14 cellular contexts compared by ENCODE assay signal in genomic region chr11:126833020-126833419, GRCh38.
"Had no signal": no experiment of that assay in that cellular context is flagged by ENCODE, and none has a peak within 500 bp of the region (broad histone marks: within the 10 kb centered on the region; RNA-seq: fewer than 3 reads in every experiment).

No MANE protein-coding gene starts in this region.

- H3K4me3 ChIP-seq: dorsolateral prefrontal cortex, thyroid gland, uterus had no signal

- H3K36me3 ChIP-seq: neutrophil, thyroid gland, uterus had no signal

- H3K27ac ChIP-seq: neutrophil, thyroid gland, uterus had no signal

- H3K9me3 ChIP-seq: neutrophil, thyroid gland, uterus had no signal

- ATAC-seq: activated CD8-positive, alpha-beta memory T cell treated with anti-CD3 and anti-CD28 coated beads, Interleukin-2, amount 10 ng/mL, durations not matched to agents 7 days and 5 days; activated T-cell treated with anti-CD3 and anti-CD28 coated beads, Interleukin-2, amount 50 U/mL, for 4 hours; naive thymus-derived CD4-positive, alpha-beta T cell; right cardiac atrium had no signal

- DNase-seq: activated CD4-positive, alpha-beta T cell treated with anti-CD3 and anti-CD28 coated beads for 1 hour; activated CD4-positive, alpha-beta T cell treated with anti-CD3 and anti-CD28 coated beads, Interleukin-2, amount 50 U/mL, for 48 hours; activated CD8-positive, alpha-beta memory T cell treated with anti-CD3 and anti-CD28 coated beads, Interleukin-2, amount 10 ng/mL, durations not matched to agents 7 days and 5 days; activated effector memory CD4-positive, alpha-beta T cell treated with anti-CD3 and anti-CD28 coated beads, Interleukin-2, amount 50 U/mL, for 16 hours; activated naive CD8-positive, alpha-beta T cell treated with anti-CD3 and anti-CD28 coated beads for 36 hours; activated T-cell treated with anti-CD3 and anti-CD28 coated beads, Interleukin-2, amount 50 U/mL, for 4 hours; dorsolateral prefrontal cortex; hippocampal formation; naive thymus-derived CD4-positive, alpha-beta T cell; right cardiac atrium; small intestine; thyroid gland; uterus had no signal

- H3K4me1 ChIP-seq: thyroid gland, uterus had no signal

- H3K27me3 ChIP-seq: dorsolateral prefrontal cortex, neutrophil, thyroid gland, uterus had no signal
